1 cellular context compared by ENCODE assay signal in genomic region chr10:73517166-73517888, GRCh38.
TF ChIP-seq lines count a peak whose summit lies in the region.

No MANE protein-coding gene starts in this region.

TF ChIP-seq in K562, 482 proteins besides CTCF, POLR2A, EP300 and RAD21 (continued from another document and continues in another):
- no peak for TF ChIP-seq CUX1 (CRISPR knock-in tag; IDR thresholded peaks at IDR 0.05)
- no peak for TF ChIP-seq ETS2 (tag; IDR thresholded peaks at IDR 0.05; ENCODE audit: borderline replicate concordance, poor library complexity, severe bottlenecking)
- peak; percentile 21; the same call in 1 of the 2 replicates for TF ChIP-seq ZBTB17 (CRISPR knock-in tag; IDR thresholded peaks at IDR 0.05)
- TF ChIP-seq, protein P1, sequence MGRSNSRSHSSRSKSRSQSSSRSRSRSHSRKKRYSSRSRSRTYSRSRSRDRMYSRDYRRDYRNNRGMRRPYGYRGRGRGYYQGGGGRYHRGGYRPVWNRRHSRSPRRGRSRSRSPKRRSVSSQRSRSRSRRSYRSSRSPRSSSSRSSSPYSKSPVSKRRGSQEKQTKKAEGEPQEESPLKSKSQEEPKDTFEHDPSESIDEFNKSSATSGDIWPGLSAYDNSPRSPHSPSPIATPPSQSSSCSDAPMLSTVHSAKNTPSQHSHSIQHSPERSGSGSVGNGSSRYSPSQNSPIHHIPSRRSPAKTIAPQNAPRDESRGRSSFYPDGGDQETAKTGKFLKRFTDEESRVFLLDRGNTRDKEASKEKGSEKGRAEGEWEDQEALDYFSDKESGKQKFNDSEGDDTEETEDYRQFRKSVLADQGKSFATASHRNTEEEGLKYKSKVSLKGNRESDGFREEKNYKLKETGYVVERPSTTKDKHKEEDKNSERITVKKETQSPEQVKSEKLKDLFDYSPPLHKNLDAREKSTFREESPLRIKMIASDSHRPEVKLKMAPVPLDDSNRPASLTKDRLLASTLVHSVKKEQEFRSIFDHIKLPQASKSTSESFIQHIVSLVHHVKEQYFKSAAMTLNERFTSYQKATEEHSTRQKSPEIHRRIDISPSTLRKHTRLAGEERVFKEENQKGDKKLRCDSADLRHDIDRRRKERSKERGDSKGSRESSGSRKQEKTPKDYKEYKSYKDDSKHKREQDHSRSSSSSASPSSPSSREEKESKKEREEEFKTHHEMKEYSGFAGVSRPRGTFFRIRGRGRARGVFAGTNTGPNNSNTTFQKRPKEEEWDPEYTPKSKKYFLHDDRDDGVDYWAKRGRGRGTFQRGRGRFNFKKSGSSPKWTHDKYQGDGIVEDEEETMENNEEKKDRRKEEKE (IDR thresholded peaks at IDR 0.05; ENCODE audit: borderline replicate concordance in 1 of 2, control insufficient read depth in 1 of 2, low read depth in 2 of 2, low read length in 1 of 2) = no peak
- no peak for TF ChIP-seq PREB (CRISPR knock-in tag; IDR thresholded peaks at IDR 0.05)
- peak; percentile 97 for TF ChIP-seq SMARCA4 (IDR thresholded peaks at IDR 0.05)
- no peak for TF ChIP-seq TSC22D4 (tag; IDR thresholded peaks at IDR 0.05)
- no peak for TF ChIP-seq DDX20 (tag; IDR thresholded peaks at IDR 0.05; ENCODE audit: low read depth)
- no peak for TF ChIP-seq BRF2 (IDR thresholded peaks at IDR 0.05; ENCODE audit: borderline replicate concordance, insufficient read depth, insufficient read length)
- no peak for TF ChIP-seq MITF (IDR thresholded peaks at IDR 0.05)
- TF ChIP-seq ZFP91 (CRISPR knock-in tag; IDR thresholded peaks at IDR 0.05) = no peak
- peak; percentile 83; the same call in 1 of the 2 replicates for TF ChIP-seq NR4A1 (CRISPR knock-in tag; IDR thresholded peaks at IDR 0.05)
- TF ChIP-seq NR4A1 (tag; IDR thresholded peaks at IDR 0.05) = no peak
- no peak for TF ChIP-seq ZNF282 (CRISPR knock-in tag; IDR thresholded peaks at IDR 0.05)
- no peak for TF ChIP-seq ERF (CRISPR knock-in tag; IDR thresholded peaks at IDR 0.05)
- TF ChIP-seq ZKSCAN1 (IDR thresholded peaks at IDR 0.05; ENCODE audit: low read depth, low read length) = no peak
- TF ChIP-seq, protein P2, sequence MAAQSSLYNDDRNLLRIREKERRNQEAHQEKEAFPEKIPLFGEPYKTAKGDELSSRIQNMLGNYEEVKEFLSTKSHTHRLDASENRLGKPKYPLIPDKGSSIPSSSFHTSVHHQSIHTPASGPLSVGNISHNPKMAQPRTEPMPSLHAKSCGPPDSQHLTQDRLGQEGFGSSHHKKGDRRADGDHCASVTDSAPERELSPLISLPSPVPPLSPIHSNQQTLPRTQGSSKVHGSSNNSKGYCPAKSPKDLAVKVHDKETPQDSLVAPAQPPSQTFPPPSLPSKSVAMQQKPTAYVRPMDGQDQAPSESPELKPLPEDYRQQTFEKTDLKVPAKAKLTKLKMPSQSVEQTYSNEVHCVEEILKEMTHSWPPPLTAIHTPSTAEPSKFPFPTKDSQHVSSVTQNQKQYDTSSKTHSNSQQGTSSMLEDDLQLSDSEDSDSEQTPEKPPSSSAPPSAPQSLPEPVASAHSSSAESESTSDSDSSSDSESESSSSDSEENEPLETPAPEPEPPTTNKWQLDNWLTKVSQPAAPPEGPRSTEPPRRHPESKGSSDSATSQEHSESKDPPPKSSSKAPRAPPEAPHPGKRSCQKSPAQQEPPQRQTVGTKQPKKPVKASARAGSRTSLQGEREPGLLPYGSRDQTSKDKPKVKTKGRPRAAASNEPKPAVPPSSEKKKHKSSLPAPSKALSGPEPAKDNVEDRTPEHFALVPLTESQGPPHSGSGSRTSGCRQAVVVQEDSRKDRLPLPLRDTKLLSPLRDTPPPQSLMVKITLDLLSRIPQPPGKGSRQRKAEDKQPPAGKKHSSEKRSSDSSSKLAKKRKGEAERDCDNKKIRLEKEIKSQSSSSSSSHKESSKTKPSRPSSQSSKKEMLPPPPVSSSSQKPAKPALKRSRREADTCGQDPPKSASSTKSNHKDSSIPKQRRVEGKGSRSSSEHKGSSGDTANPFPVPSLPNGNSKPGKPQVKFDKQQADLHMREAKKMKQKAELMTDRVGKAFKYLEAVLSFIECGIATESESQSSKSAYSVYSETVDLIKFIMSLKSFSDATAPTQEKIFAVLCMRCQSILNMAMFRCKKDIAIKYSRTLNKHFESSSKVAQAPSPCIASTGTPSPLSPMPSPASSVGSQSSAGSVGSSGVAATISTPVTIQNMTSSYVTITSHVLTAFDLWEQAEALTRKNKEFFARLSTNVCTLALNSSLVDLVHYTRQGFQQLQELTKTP (IDR thresholded peaks at IDR 0.05; ENCODE audit: low read depth in 1 of 2, partially characterized antibody in 2 of 2) = peak in 1 of 2 experiments; percentile 8
- TF ChIP-seq TFAM (CRISPR knock-in tag; conservative IDR thresholded peaks at IDR 0.05) = no peak
- TF ChIP-seq ZNF354B (CRISPR knock-in tag; IDR thresholded peaks at IDR 0.05) = 0 out of 2 replicates have a peak, but pooled peaks have one; percentile 38
- peak; percentile 77 for TF ChIP-seq L3MBTL2 (IDR thresholded peaks at IDR 0.05)
- no peak for TF ChIP-seq POLR3A (IDR thresholded peaks at IDR 0.05; ENCODE audit: borderline replicate concordance, extremely low read depth, insufficient read depth, insufficient read length)
- no peak for TF ChIP-seq C11orf30 (IDR thresholded peaks at IDR 0.05; ENCODE audit: low read depth)
- no peak for TF ChIP-seq CBX1 (IDR thresholded peaks at IDR 0.05; ENCODE audit: low read depth)
- no peak for TF ChIP-seq MED1 (CRISPR knock-in tag; IDR thresholded peaks at IDR 0.05; ENCODE audit: borderline replicate concordance)
- TF ChIP-seq, protein P3, sequence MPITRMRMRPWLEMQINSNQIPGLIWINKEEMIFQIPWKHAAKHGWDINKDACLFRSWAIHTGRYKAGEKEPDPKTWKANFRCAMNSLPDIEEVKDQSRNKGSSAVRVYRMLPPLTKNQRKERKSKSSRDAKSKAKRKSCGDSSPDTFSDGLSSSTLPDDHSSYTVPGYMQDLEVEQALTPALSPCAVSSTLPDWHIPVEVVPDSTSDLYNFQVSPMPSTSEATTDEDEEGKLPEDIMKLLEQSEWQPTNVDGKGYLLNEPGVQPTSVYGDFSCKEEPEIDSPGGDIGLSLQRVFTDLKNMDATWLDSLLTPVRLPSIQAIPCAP (CRISPR knock-in tag; IDR thresholded peaks at IDR 0.05; ENCODE audit: borderline replicate concordance) = no peak
- TF ChIP-seq ZNF785 (CRISPR knock-in tag; IDR thresholded peaks at IDR 0.05) = no peak
- no peak for TF ChIP-seq SMARCB1 (IDR thresholded peaks at IDR 0.05; ENCODE audit: insufficient read length, low read depth)
- no peak for TF ChIP-seq NUFIP1 (IDR thresholded peaks at IDR 0.05; ENCODE audit: partially characterized antibody)
- no peak for TF ChIP-seq ZFX (CRISPR knock-in tag; IDR thresholded peaks at IDR 0.05)
- no peak for TF ChIP-seq FOXK1 (CRISPR knock-in tag; IDR thresholded peaks at IDR 0.05; ENCODE audit: borderline replicate concordance)
- TF ChIP-seq LCOR (CRISPR knock-in tag; IDR thresholded peaks at IDR 0.05) = no peak
- no peak for TF ChIP-seq HDAC3 (IDR thresholded peaks at IDR 0.05; ENCODE audit: borderline replicate concordance, partially characterized antibody)
- TF ChIP-seq, protein P4, sequence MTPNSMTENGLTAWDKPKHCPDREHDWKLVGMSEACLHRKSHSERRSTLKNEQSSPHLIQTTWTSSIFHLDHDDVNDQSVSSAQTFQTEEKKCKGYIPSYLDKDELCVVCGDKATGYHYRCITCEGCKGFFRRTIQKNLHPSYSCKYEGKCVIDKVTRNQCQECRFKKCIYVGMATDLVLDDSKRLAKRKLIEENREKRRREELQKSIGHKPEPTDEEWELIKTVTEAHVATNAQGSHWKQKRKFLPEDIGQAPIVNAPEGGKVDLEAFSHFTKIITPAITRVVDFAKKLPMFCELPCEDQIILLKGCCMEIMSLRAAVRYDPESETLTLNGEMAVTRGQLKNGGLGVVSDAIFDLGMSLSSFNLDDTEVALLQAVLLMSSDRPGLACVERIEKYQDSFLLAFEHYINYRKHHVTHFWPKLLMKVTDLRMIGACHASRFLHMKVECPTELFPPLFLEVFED (CRISPR knock-in tag; conservative IDR thresholded peaks at IDR 0.05) = peak; percentile 83; the same call in 1 of the 2 replicates
- no peak for TF ChIP-seq DLX4 (CRISPR knock-in tag; IDR thresholded peaks at IDR 0.05)
- no peak for TF ChIP-seq ZC3H4 (CRISPR knock-in tag; IDR thresholded peaks at IDR 0.05; ENCODE audit: borderline replicate concordance)
- peak; percentile 92 for TF ChIP-seq SMARCC2 (IDR thresholded peaks at IDR 0.05; ENCODE audit: low read depth)
- peak; percentile 34; the same call in 1 of the 2 replicates for TF ChIP-seq ZNF347 (CRISPR knock-in tag; IDR thresholded peaks at IDR 0.05; ENCODE audit: low read depth)
- peak in 1 of 2 experiments; percentile 53; a peak in 2 of 4 replicates for TF ChIP-seq MAZ (CRISPR knock-in tag; conservative IDR thresholded peaks at IDR 0.05 in 1 of 2, IDR thresholded peaks at IDR 0.05 in 1 of 2)
